In the genomic region with DNA sequence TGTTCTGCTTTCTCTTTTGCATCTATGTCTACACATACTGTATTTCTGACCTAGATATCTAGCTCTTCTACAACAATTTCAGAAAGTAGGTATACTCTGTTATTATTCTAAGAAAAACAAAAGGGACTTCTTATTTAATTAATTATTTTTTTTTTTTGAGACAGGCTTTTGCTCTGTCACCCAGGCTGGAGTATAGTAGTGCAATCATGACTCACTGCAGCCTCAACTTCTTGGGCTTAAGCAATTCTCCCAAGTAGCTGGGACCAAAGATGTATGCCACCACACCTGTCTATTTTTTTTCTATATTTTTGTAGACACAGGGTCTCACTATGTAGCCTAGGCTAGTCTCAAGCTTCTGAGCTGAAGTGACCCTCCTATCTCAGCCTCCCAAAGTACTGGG, we compare ENCODE assay signal across 9 cellular contexts.
DNase-seq lines count a peak whose midpoint lies in the region; ATAC-seq, FAIRE-seq and TF ChIP-seq lines count a peak whose summit lies in the region.
"Had no signal": no experiment of that assay in that cellular context is flagged by ENCODE, and none has a peak within 500 bp of the region (broad histone marks: within the 10 kb centered on the region; RNA-seq: fewer than 3 reads in every experiment).

No MANE protein-coding gene starts in this region.

- H3K9me2 ChIP-seq in Karpas-422 (replicated peaks; ENCODE audit: insufficient read depth, low read length), result no peaks in the 10 kb centered on the region

- peaks cover 0 to 2% (median 0%) of the 10 kb centered on the region in 8 donors for H3K9me3 Mint-ChIP-seq in CD4-positive, alpha-beta memory T cell
- H3K9me3 Mint-ChIP-seq in naive thymus-derived CD4-positive, alpha-beta T cell, result peaks cover 0 to 5% (median 0%) of the 10 kb centered on the region in 11 donors

- CTCF ChIA-PET in CD4-positive, alpha-beta memory T cell (lab: Charles Lee; ENCODE audit: partially characterized antibody), result interaction anchor here (1.0 to 1.8 kb wide), 4 partner anchors 12 to 107 kb away, joined by 3 to 4 read pairs (median 3); no protein-coding TSS in a partner anchor
- CTCF ChIA-PET in naive thymus-derived CD4-positive, alpha-beta T cell (lab: Charles Lee), result interaction anchor here (0.6 to 0.7 kb wide), 3 partner anchors 38 to 376 kb away, joined by 3 read pairs; no protein-coding TSS in a partner anchor

- H3K4me1 Mint-ChIP-seq in CD4-positive, alpha-beta memory T cell, result peaks cover 52 to 87% (median 69%) of the 10 kb centered on the region in 4 donors
- peaks cover 49 to 91% (median 78%) of the 10 kb centered on the region in 7 donors for H3K4me1 Mint-ChIP-seq in naive thymus-derived CD4-positive, alpha-beta T cell

- H3K27me3 ChIP-seq in CD4-positive, alpha-beta memory T cell (ENCODE audit: insufficient read depth, low read length), result no peaks in the 10 kb centered on the region
- H3K27me3 ChIP-seq in Karpas-422 (ENCODE audit: low read length), result no peaks in the 10 kb centered on the region
- H3K27me3 ChIP-seq in bronchial epithelial cell (ENCODE audit: control insufficient read depth, insufficient read depth, low read length), result no peaks in the 10 kb centered on the region
- H3K27me3 ChIP-seq in naive thymus-derived CD4-positive, alpha-beta T cell (ENCODE audit: control insufficient read depth in 2 of 2, insufficient read depth in 2 of 2, low read length in 2 of 2), result no peaks in the 10 kb centered on the region

- DNase-seq in CD4-positive, alpha-beta memory T cell, result peak in 1 of 5 donors; percentile 45
- DNase-seq in Karpas-422 (no peak), bronchial epithelial cell (ENCODE audit: low read depth) (peak; percentile 86), NCI-H2081 (lab: John Stamatoyannopoulos, UW) (no peak), NCI-H1105 treated with DMSO at 0.1 percent for 48 hours (lab: John Stamatoyannopoulos, UW) (no peak), cortex of kidney (lab: John Stamatoyannopoulos, UW) (no peak)
- no peak for DNase-seq in naive thymus-derived CD4-positive, alpha-beta T cell
- DNase-seq in stimulated activated CD4-positive, alpha-beta T cell treated with anti-CD3 and anti-CD28 coated beads, Interleukin-15, amount 100 ng/mL, for 24 hours, result no peak
- DNase-seq: NCI-H446 had no signal

- no peak for ATAC-seq in naive thymus-derived CD4-positive, alpha-beta T cell

- H3K27ac Mint-ChIP-seq in CD4-positive, alpha-beta memory T cell, result peak overlapping the region; percentile 25 to 93 (median 83)
- H3K27ac Mint-ChIP-seq in naive thymus-derived CD4-positive, alpha-beta T cell, result peak overlapping the region in 8 of 9 donors; percentile 20 to 89 (median 66)

- H3K36me3 Mint-ChIP-seq in CD4-positive, alpha-beta memory T cell, result peaks cover 32 to 64% of the 10 kb centered on the region in 2 donors
- peaks cover 7 to 60% (median 35%) of the 10 kb centered on the region in 5 donors for H3K36me3 Mint-ChIP-seq in naive thymus-derived CD4-positive, alpha-beta T cell

- intact Hi-C loops in CD4-positive, alpha-beta memory T cell (cut with micrococcal nuclease), result loop anchor here (2.0 kb wide), 1 partner anchor 15 kb away; no protein-coding TSS in a partner anchor
- intact Hi-C loops in naive thymus-derived CD4-positive, alpha-beta T cell (cut with micrococcal nuclease), result no loop called here

- POLR2A ChIA-PET in CD4-positive, alpha-beta memory T cell (lab: Charles Lee; ENCODE audit: partially characterized antibody), result interaction anchor here (0.6 to 1.9 kb wide), 14 partner anchors 9 to 216 kb away, joined by 3 to 8 read pairs (median 4); a partner anchor contains a TSS
- POLR2A ChIA-PET in naive thymus-derived CD4-positive, alpha-beta T cell (lab: Charles Lee), result interaction anchor here (0.6 to 1.2 kb wide), 5 partner anchors 9 to 1220 kb away, joined by 3 to 11 read pairs (median 5); no protein-coding TSS in a partner anchor

- no peaks in the 10 kb centered on the region for H4K20me1 ChIP-seq in Karpas-422 (ENCODE audit: insufficient read depth, low read depth, low read length)

- peaks cover 78% of the 10 kb centered on the region for H3K4me1 ChIP-seq in CD4-positive, alpha-beta memory T cell (ENCODE audit: insufficient read depth, low read length)
- peaks cover 58% of the 10 kb centered on the region for H3K4me1 ChIP-seq in Karpas-422 (ENCODE audit: low read length)
- H3K4me1 ChIP-seq in naive thymus-derived CD4-positive, alpha-beta T cell (ENCODE audit: control insufficient read depth in 2 of 2, insufficient read depth in 2 of 2, low read length in 2 of 2), result peaks cover 48 to 56% of the 10 kb centered on the region in 2 donors

- H3K4me3 Mint-ChIP-seq in CD4-positive, alpha-beta memory T cell, result peak overlapping the region in 6 of 8 donors; percentile 5 to 69 (median 55)
- H3K4me3 Mint-ChIP-seq in naive thymus-derived CD4-positive, alpha-beta T cell, result peak overlapping the region in 7 of 10 donors; percentile 22 to 76 (median 38)

- peaks cover 17% of the 10 kb centered on the region for H3K36me3 ChIP-seq in CD4-positive, alpha-beta memory T cell (ENCODE audit: insufficient read depth, low read length)
- peaks cover 15% of the 10 kb centered on the region for H3K36me3 ChIP-seq in Karpas-422 (ENCODE audit: insufficient read depth, low read length)
- peaks cover 5% of the 10 kb centered on the region for H3K36me3 ChIP-seq in bronchial epithelial cell (ENCODE audit: control insufficient read depth, insufficient read depth, low read length)
- peaks cover 8 to 25% (median 18%) of the 10 kb centered on the region in 3 experiments for H3K36me3 ChIP-seq in naive thymus-derived CD4-positive, alpha-beta T cell (ENCODE audit: control insufficient read depth in 2 of 3, insufficient read depth in 3 of 3, low read length in 3 of 3)

- H3K27ac ChIP-seq in CD4-positive, alpha-beta memory T cell (ENCODE audit: low read depth, low read length), result peak overlapping the region; percentile 14
- H3K27ac ChIP-seq in Karpas-422 (ENCODE audit: low read length), result peak overlapping the region; percentile 42
- H3K27ac ChIP-seq in naive thymus-derived CD4-positive, alpha-beta T cell (ENCODE audit: low read depth, low read length), result peak overlapping the region; percentile 48

- H3K4me2 ChIP-seq in Karpas-422 (ENCODE audit: low read depth, low read length, poor library complexity, severe bottlenecking), result no peak overlapping the region

- TF ChIP-seq CTCF in bronchial epithelial cell (IDR thresholded peaks at IDR 0.05; ENCODE audit: insufficient read depth, low read length, severe bottlenecking), result no peak

- no peak overlapping the region for H2AFZ ChIP-seq in Karpas-422 (ENCODE audit: low read length)

- no peak for FAIRE-seq in bronchial epithelial cell (lab: Jason Lieb, UNC)

- H3K4me3 ChIP-seq in CD4-positive, alpha-beta memory T cell (ENCODE audit: low read length in 2 of 2), result no peak overlapping the region
- H3K4me3 ChIP-seq in Karpas-422 (ENCODE audit: low read length) (no peak overlapping the region), bronchial epithelial cell (ENCODE audit: low read depth, low read length) (no peak overlapping the region)
- H3K4me3 ChIP-seq in naive thymus-derived CD4-positive, alpha-beta T cell (ENCODE audit: low read length), result no peak overlapping the region

- no peaks in the 10 kb centered on the region for H3K9me3 ChIP-seq in CD4-positive, alpha-beta memory T cell (ENCODE audit: control insufficient read depth in 1 of 2, low read length in 2 of 2)
- H3K9me3 ChIP-seq in Karpas-422 (ENCODE audit: low read length), result no peaks in the 10 kb centered on the region
- H3K9me3 ChIP-seq in naive thymus-derived CD4-positive, alpha-beta T cell (ENCODE audit: control insufficient read depth in 2 of 3, low read length in 3 of 3), result no peaks in the 10 kb centered on the region

- H3K27me3 Mint-ChIP-seq in CD4-positive, alpha-beta memory T cell, result no peaks in the 10 kb centered on the region
- H3K27me3 Mint-ChIP-seq in naive thymus-derived CD4-positive, alpha-beta T cell, result no peaks in the 10 kb centered on the region

- no peak overlapping the region for H3K9ac ChIP-seq in Karpas-422 (ENCODE audit: low read length)

- H3K79me2 ChIP-seq in Karpas-422 (ENCODE audit: low read length), result peaks cover 99% of the 10 kb centered on the region
